Comparison of ENCODE assay signal across 20 cellular contexts in genomic region chr1:20993716-20994115, GRCh38.
A peak's percentile ranks its signal among the peaks of the same experiment; 100 is the strongest.
DNase-seq lines count a peak whose midpoint lies in the region; ATAC-seq and TF ChIP-seq lines count a peak whose summit lies in the region.
"Had no signal": no experiment of that assay in that cellular context is flagged by ENCODE, and none has a peak within 500 bp of the region (broad histone marks: within the 10 kb centered on the region; RNA-seq: fewer than 3 reads in every experiment).

No MANE protein-coding gene starts in this region.

- H3K27me3 ChIP-seq in gastrocnemius medialis = no peaks in the 10 kb centered on the region
- H3K27me3 ChIP-seq: BLaER1 treated with 17β-estradiol and CSF1 and Interleukin-3, amounts not matched to agents 10 nM and 100 nM; MG63 had no signal

- H3K4me3 Mint-ChIP-seq in activated T-cell treated with anti-CD3 and anti-CD28 coated beads, Interleukin-2, amount 50 U/mL, for 24 hours = no peak overlapping the region
- H3K4me3 Mint-ChIP-seq in activated T-cell treated with anti-CD3 and anti-CD28 coated beads, Interleukin-2, amount 50 U/mL, for 4 hours = no peak overlapping the region
- no peak overlapping the region for H3K4me3 Mint-ChIP-seq in HFFc6
- H3K4me3 Mint-ChIP-seq: CD8-positive, alpha-beta T cell had no signal

- H3K36me3 ChIP-seq in gastrocnemius medialis = no peaks in the 10 kb centered on the region
- H3K36me3 ChIP-seq: MG63 had no signal

- H3K27me3 Mint-ChIP-seq in activated T-cell treated with anti-CD3 and anti-CD28 coated beads, Interleukin-2, amount 50 U/mL, for 24 hours = no peaks in the 10 kb centered on the region
- H3K27me3 Mint-ChIP-seq in activated T-cell treated with anti-CD3 and anti-CD28 coated beads, Interleukin-2, amount 50 U/mL, for 4 hours (ENCODE audit: low read depth) = no peaks in the 10 kb centered on the region
- no peaks in the 10 kb centered on the region for H3K27me3 Mint-ChIP-seq in HFFc6 (ENCODE audit: insufficient read depth)

- peak overlapping the region; percentile 63 to 83 (median 82) for H3K27ac ChIP-seq in gastrocnemius medialis
- H3K27ac ChIP-seq: A549; BLaER1 treated with 17β-estradiol and CSF1 and Interleukin-3, amounts not matched to agents 10 nM and 100 nM had no signal

- no peaks in the 10 kb centered on the region for H3K9me3 ChIP-seq in gastrocnemius medialis
- H3K9me3 ChIP-seq: A549; BLaER1 treated with 17β-estradiol and CSF1 and Interleukin-3, amounts not matched to agents 10 nM and 100 nM; MG63 had no signal

- in situ Hi-C loops in gastrocnemius medialis (cut with MboI; ENCODE audit: low sequenced_read_pairs in 4 of 4) = loop anchor here in 2 of 4 donors (25.0 kb wide), 1 partner anchor 194 kb away; the partner anchor contains the start of gene EIF4G3 (in 2 of the 2)

- no peaks in the 10 kb centered on the region for H3K9me3 Mint-ChIP-seq in activated T-cell treated with anti-CD3 and anti-CD28 coated beads, Interleukin-2, amount 50 U/mL, for 24 hours
- H3K9me3 Mint-ChIP-seq in activated T-cell treated with anti-CD3 and anti-CD28 coated beads, Interleukin-2, amount 50 U/mL, for 4 hours = no peaks in the 10 kb centered on the region
- H3K9me3 Mint-ChIP-seq in HFFc6 = no peaks in the 10 kb centered on the region
- H3K9me3 Mint-ChIP-seq: CD8-positive, alpha-beta T cell had no signal

- peak overlapping the region; percentile 56 for H3K27ac Mint-ChIP-seq in activated T-cell treated with anti-CD3 and anti-CD28 coated beads, Interleukin-2, amount 50 U/mL, for 24 hours
- H3K27ac Mint-ChIP-seq in HFFc6 = 0 out of 2 replicates have a peak overlapping the region, but pooled peaks have one; percentile 8
- H3K27ac Mint-ChIP-seq: CD8-positive, alpha-beta T cell had no signal

- no peak for ATAC-seq in activated T-cell treated with anti-CD3 and anti-CD28 coated beads, Interleukin-2, amount 50 U/mL, for 4 hours
- peak in 1 of 2 donors; percentile 22 for ATAC-seq in gastrocnemius medialis
- ATAC-seq: A549; CD8-positive, alpha-beta T cell had no signal

- H3K4me3 ChIP-seq in gastrocnemius medialis = no peak overlapping the region
- H3K4me3 ChIP-seq: A549; BLaER1 treated with 17β-estradiol and CSF1 and Interleukin-3, amounts not matched to agents 10 nM and 100 nM; MG63 had no signal

- peaks cover 5% of the 10 kb centered on the region for H3K36me3 Mint-ChIP-seq in activated T-cell treated with anti-CD3 and anti-CD28 coated beads, Interleukin-2, amount 50 U/mL, for 24 hours (ENCODE audit: low read depth)
- peaks cover 2% of the 10 kb centered on the region for H3K36me3 Mint-ChIP-seq in activated T-cell treated with anti-CD3 and anti-CD28 coated beads, Interleukin-2, amount 50 U/mL, for 4 hours (ENCODE audit: insufficient read depth)
- no peaks in the 10 kb centered on the region for H3K36me3 Mint-ChIP-seq in HFFc6 (ENCODE audit: low read depth)

- TF ChIP-seq CTCF in HFFc6 (IDR thresholded peaks at IDR 0.05) (no peak), gastrocnemius medialis (IDR thresholded peaks at IDR 0.05 in 4 of 5, conservative IDR thresholded peaks at IDR 0.05 in 1 of 5) (no peak)

- intact Hi-C loops in gastrocnemius medialis (cut with DNase I; ENCODE audit: low total_unique reads) = loop anchor here (5.0 kb wide), 2 partner anchors 184 to 296 kb away; partner anchors contain the start of gene EIF4G3

- peaks cover 33 to 44% of the 10 kb centered on the region in 2 donors for H3K4me1 ChIP-seq in gastrocnemius medialis

- peaks cover 24% of the 10 kb centered on the region for H3K4me1 Mint-ChIP-seq in activated T-cell treated with anti-CD3 and anti-CD28 coated beads, Interleukin-2, amount 50 U/mL, for 24 hours (ENCODE audit: low read depth)
- peaks cover 13% of the 10 kb centered on the region for H3K4me1 Mint-ChIP-seq in activated T-cell treated with anti-CD3 and anti-CD28 coated beads, Interleukin-2, amount 50 U/mL, for 4 hours (ENCODE audit: low read depth)
- H3K4me1 Mint-ChIP-seq in HFFc6 (ENCODE audit: low read depth) = peaks cover 36% of the 10 kb centered on the region

- TF ChIP-seq POLR2A in gastrocnemius medialis (IDR thresholded peaks at IDR 0.05) = no peak

- no peak for DNase-seq in activated T-cell treated with anti-CD3 and anti-CD28 coated beads, Interleukin-2, amount 50 U/mL, for 24 hours
- DNase-seq in activated T-cell treated with anti-CD3 and anti-CD28 coated beads, Interleukin-2, amount 50 U/mL, for 4 hours = no peak
- DNase-seq in HFFc6 (no peak), dermis blood vessel endothelial cell (peak; percentile 42), gastrocnemius medialis (no peak), NCI-H526 (lab: John Stamatoyannopoulos, UW) (no peak), glomerular visceral epithelial cell (ENCODE audit: extremely low spot score) (no peak)
- DNase-seq: CD8-positive, alpha-beta T cell; DMS53; H7; MG63; NCI-H1092; NCI-H1436 treated with DMSO at 0.1 percent for 48 hours; NCI-H2029; NCI-H2171; NCI-H446 treated with DMSO at 0.1 percent for 48 hours; NCI-H748 treated with DMSO at 0.1 percent for 48 hours; Right ventricle myocardium superior had no signal
